25 cellular contexts compared by ENCODE assay signal in the genomic region with DNA sequence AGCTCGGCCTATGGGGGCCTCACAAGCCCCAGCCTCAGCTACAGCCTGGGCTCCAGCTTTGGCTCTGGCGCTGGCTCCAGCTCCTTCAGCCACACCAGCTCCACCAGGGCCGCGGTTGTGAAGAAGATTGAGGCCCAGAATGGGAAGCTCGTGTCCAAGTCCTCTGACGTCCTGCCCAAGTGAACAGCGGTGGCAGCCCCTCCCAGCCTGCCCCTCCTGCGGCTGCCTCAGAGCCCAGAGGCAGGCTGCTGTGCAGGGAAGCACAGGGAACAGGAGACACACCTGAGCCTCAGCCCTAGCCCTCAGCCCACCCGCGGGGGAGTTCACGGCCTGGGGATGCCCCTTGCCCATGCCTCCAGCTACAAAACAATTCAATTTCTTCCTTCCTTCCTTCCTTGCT.
"Had no signal": no experiment of that assay in that cellular context is flagged by ENCODE, and none has a peak within 500 bp of the region (broad histone marks: within the 10 kb centered on the region; RNA-seq: fewer than 3 reads in every experiment).

No MANE protein-coding gene starts in this region.

- H3K27ac ChIP-seq: colonic mucosa, coronary artery, dorsolateral prefrontal cortex, epithelial cell of prostate, esophagus muscularis mucosa, esophagus squamous epithelium, foreskin keratinocyte, gastrocnemius medialis, gastroesophageal sphincter, heart left ventricle, heart right ventricle had no signal

- H3K36me3 ChIP-seq: colonic mucosa, esophagus muscularis mucosa, esophagus squamous epithelium, gastrocnemius medialis, gastroesophageal sphincter, heart left ventricle, heart right ventricle had no signal

- H3K9me3 ChIP-seq: colonic mucosa had no signal

- H3K4me1 ChIP-seq: colonic mucosa, esophagus muscularis mucosa, esophagus squamous epithelium, foreskin keratinocyte, gastrocnemius medialis, gastroesophageal sphincter, heart left ventricle, heart right ventricle had no signal

- H3K27me3 ChIP-seq: colonic mucosa, esophagus muscularis mucosa, esophagus squamous epithelium, foreskin keratinocyte, gastrocnemius medialis, gastroesophageal sphincter, heart left ventricle, heart right ventricle had no signal

- H3K4me1 Mint-ChIP-seq: endodermal cell had no signal

- H3K27me3 Mint-ChIP-seq: dendritic cell treated with granulocyte-macrophage colony-stimulating factor and Interleukin-4, amounts not matched to agents 40 ng/mL and 50 ng/mL, for 4 days had no signal

- H3K4me3 ChIP-seq: colonic mucosa, coronary artery, dorsolateral prefrontal cortex, esophagus muscularis mucosa, esophagus squamous epithelium, gastrocnemius medialis, gastroesophageal sphincter, heart left ventricle, heart right ventricle had no signal

- ATAC-seq: effector memory CD8-positive, alpha-beta T cell; esophagus mucosa; foreskin keratinocyte; gastrocnemius medialis; gastroesophageal sphincter; heart left ventricle; heart right ventricle had no signal

- DNase-seq: colonic mucosa; cortex of kidney; dermis blood vessel endothelial cell; dorsolateral prefrontal cortex; effector CD4-positive, alpha-beta T cell; effector CD8-positive, alpha-beta T cell; effector memory CD4-positive, alpha-beta T cell; effector memory CD8-positive, alpha-beta T cell; endodermal cell; erythroblast; esophagus squamous epithelium; foreskin fibroblast; foreskin keratinocyte; foreskin melanocyte; gastrocnemius medialis; glutamatergic neuron; head of caudate nucleus; heart left ventricle; heart right ventricle had no signal

- H3K4me3 Mint-ChIP-seq: dendritic cell treated with granulocyte-macrophage colony-stimulating factor and Interleukin-4, amounts not matched to agents 40 ng/mL and 50 ng/mL, for 4 days; effector memory CD8-positive, alpha-beta T cell; endodermal cell had no signal

- H3K27ac Mint-ChIP-seq: dendritic cell treated with granulocyte-macrophage colony-stimulating factor and Interleukin-4, amounts not matched to agents 40 ng/mL and 50 ng/mL, for 4 days; effector memory CD8-positive, alpha-beta T cell; endodermal cell had no signal
